ENCODE assay signal across 14 cellular contexts in the genomic region with DNA sequence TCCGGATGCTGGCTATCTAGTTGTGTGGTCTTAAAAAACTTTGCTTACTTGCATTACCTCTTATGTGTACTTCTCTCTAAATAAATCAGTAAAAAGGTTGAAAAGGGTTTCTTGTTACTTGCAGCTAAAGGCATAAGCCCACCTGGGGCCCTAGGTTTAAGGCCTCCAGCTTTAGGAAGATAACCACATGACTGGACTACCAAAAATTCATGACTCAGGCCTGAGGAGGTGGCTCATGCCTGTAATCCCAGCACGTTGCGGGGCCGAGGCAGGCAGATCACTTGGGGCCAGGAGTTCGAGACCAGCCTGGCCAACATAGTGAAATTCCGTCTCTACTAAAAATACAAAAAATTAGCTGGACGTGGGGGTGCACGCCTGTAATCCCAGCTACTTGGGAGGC.
A peak's percentile ranks its signal among the peaks of the same experiment; 100 is the strongest.
DNase-seq lines count a peak whose midpoint lies in the region; ATAC-seq and TF ChIP-seq lines count a peak whose summit lies in the region.
"Had no signal": no experiment of that assay in that cellular context is flagged by ENCODE, and none has a peak within 500 bp of the region (broad histone marks: within the 10 kb centered on the region; RNA-seq: fewer than 3 reads in every experiment).

No MANE protein-coding gene starts in this region.

- H3K27me3 ChIP-seq in HUES6 (ENCODE audit: control insufficient read depth, insufficient read depth, low read length) = no peaks in the 10 kb centered on the region
- H3K27me3 ChIP-seq in fibroblast of lung (ENCODE audit: control insufficient read depth, insufficient read depth, low read length) = no peaks in the 10 kb centered on the region
- H3K27me3 ChIP-seq: BLaER1 treated with 17β-estradiol and CSF1 and Interleukin-3, amounts not matched to agents 10 nM and 100 nM had no signal

- H3K27ac ChIP-seq in HUES6 (ENCODE audit: low read depth, low read length) = peak overlapping the region; percentile 49; the same call in 1 of the 2 replicates
- no peak overlapping the region for H3K27ac ChIP-seq in fibroblast of lung (ENCODE audit: insufficient read depth, low read length)
- H3K27ac ChIP-seq: BLaER1 treated with 17β-estradiol and CSF1 and Interleukin-3, amounts not matched to agents 10 nM and 100 nM had no signal

- H3K79me2 ChIP-seq in fibroblast of lung (ENCODE audit: control insufficient read depth, insufficient read depth, low read length) = no peaks in the 10 kb centered on the region

- H3K4me1 Mint-ChIP-seq in WTC11 = peaks cover 69% of the 10 kb centered on the region

- POLR2A ChIA-PET in WTC11 (lab: Charles Lee) = no interaction called here

- H3K4me2 ChIP-seq in fibroblast of lung (ENCODE audit: extremely low read depth, insufficient read depth, low read length) = no peak overlapping the region

- H2AFZ ChIP-seq in fibroblast of lung (ENCODE audit: low read length) = no peak overlapping the region

- H3K36me3 Mint-ChIP-seq in WTC11 = peaks cover 29% of the 10 kb centered on the region

- no peaks in the 10 kb centered on the region for H3K27me3 Mint-ChIP-seq in WTC11 (ENCODE audit: low read depth)

- peak overlapping the region; percentile 53 for H3K27ac Mint-ChIP-seq in WTC11

- no peaks in the 10 kb centered on the region for H3K9me3 Mint-ChIP-seq in WTC11

- ATAC-seq in WTC11 = no peak
- ATAC-seq: PC-3 had no signal

- CTCF ChIA-PET in WTC11 (lab: Charles Lee) = interaction anchor here (0.6 to 1.3 kb wide), 2 partner anchors 18 to 143 kb away, joined by 3 to 4 read pairs; no protein-coding TSS in a partner anchor

- H3K4me3 Mint-ChIP-seq in WTC11 = no peak overlapping the region

- peaks cover 33% of the 10 kb centered on the region for H3K36me3 ChIP-seq in HUES6 (ENCODE audit: control insufficient read depth, insufficient read depth, low read length)
- H3K36me3 ChIP-seq in fibroblast of lung (ENCODE audit: control insufficient read depth, insufficient read depth, low read length) = no peaks in the 10 kb centered on the region

- H4K20me1 ChIP-seq in fibroblast of lung (ENCODE audit: control insufficient read depth, extremely low read depth, insufficient read depth, low read length) = no peaks in the 10 kb centered on the region

- peaks cover 18% of the 10 kb centered on the region for H3K4me1 ChIP-seq in HUES6 (ENCODE audit: control insufficient read depth, insufficient read depth, low read length)
- no peaks in the 10 kb centered on the region for H3K4me1 ChIP-seq in fibroblast of lung (ENCODE audit: control insufficient read depth, extremely low read depth, insufficient read depth, low read length)

- H3K9ac ChIP-seq in HUES6 (ENCODE audit: low read length) (no peak overlapping the region), fibroblast of lung (ENCODE audit: insufficient read depth, low read length) (no peak overlapping the region)
- H3K9ac ChIP-seq: BLaER1 treated with 17β-estradiol and CSF1 and Interleukin-3, amounts not matched to agents 10 nM and 100 nM had no signal

- no peak for TF ChIP-seq CTCF in WTC11 (IDR thresholded peaks at IDR 0.05)
- TF ChIP-seq CTCF in fibroblast of lung (conservative IDR thresholded peaks at IDR 0.05 in 1 of 2, IDR thresholded peaks at IDR 0.05 in 1 of 2; ENCODE audit: low read depth in 1 of 2, low read length in 2 of 2) = no peak

- peak; percentile 8 for DNase-seq in EH (ENCODE audit: low read depth)
- DNase-seq in WTC11 (ENCODE audit: low spot score) = no peak
- DNase-seq in fibroblast of lung (ENCODE audit: low read depth in 2 of 2) = peak; percentile 41 to 67
- DNase-seq in cerebellum (ENCODE audit: low spot score) = no peak
- no peak for DNase-seq in NK-92 treated with Interleukin-12 subunit alpha and Interleukin-12 subunit beta, amount 100 ng/mL, for 24 hours (lab: John Stamatoyannopoulos, UW)
- no peak for DNase-seq in T1000 (lab: John Stamatoyannopoulos, UW)
- no peak for DNase-seq in NCI-H1092 treated with DMSO at 0.1 percent for 48 hours (lab: John Stamatoyannopoulos, UW)
- DNase-seq: NCI-H1930, NCI-H2171 treated with DMSO at 0.1 percent for 48 hours, NCI-H446 treated with DMSO at 0.1 percent for 48 hours, NCI-H774, PC-3 had no signal

- no peaks in the 10 kb centered on the region for H3K9me3 ChIP-seq in HUES6 (ENCODE audit: control insufficient read depth, insufficient read depth, low read depth, low read length)
- no peaks in the 10 kb centered on the region for H3K9me3 ChIP-seq in fibroblast of lung (ENCODE audit: control insufficient read depth, insufficient read depth, low read depth, low read length)

- H3K4me3 ChIP-seq in HUES6 (ENCODE audit: low read depth, low read length) (no peak overlapping the region), fibroblast of lung (replicated peaks in 1 of 4; ENCODE audit: control extremely low read depth in 1 of 4, insufficient read depth in 1 of 4, low read depth in 3 of 4, low read length in 4 of 4) (no peak overlapping the region)
- H3K4me3 ChIP-seq: BLaER1 treated with 17β-estradiol and CSF1 and Interleukin-3, amounts not matched to agents 10 nM and 100 nM had no signal

TF ChIP-seq in WTC11, 78 proteins besides CTCF, POLR2A, EP300 and RAD21 (continues in another document):
- TF ChIP-seq, protein P1, sequence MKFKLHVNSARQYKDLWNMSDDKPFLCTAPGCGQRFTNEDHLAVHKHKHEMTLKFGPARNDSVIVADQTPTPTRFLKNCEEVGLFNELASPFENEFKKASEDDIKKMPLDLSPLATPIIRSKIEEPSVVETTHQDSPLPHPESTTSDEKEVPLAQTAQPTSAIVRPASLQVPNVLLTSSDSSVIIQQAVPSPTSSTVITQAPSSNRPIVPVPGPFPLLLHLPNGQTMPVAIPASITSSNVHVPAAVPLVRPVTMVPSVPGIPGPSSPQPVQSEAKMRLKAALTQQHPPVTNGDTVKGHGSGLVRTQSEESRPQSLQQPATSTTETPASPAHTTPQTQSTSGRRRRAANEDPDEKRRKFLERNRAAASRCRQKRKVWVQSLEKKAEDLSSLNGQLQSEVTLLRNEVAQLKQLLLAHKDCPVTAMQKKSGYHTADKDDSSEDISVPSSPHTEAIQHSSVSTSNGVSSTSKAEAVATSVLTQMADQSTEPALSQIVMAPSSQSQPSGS (CRISPR knock-in tag; IDR thresholded peaks at IDR 0.05; ENCODE audit: borderline replicate concordance, low read depth) = no peak
- TF ChIP-seq, protein P2, sequence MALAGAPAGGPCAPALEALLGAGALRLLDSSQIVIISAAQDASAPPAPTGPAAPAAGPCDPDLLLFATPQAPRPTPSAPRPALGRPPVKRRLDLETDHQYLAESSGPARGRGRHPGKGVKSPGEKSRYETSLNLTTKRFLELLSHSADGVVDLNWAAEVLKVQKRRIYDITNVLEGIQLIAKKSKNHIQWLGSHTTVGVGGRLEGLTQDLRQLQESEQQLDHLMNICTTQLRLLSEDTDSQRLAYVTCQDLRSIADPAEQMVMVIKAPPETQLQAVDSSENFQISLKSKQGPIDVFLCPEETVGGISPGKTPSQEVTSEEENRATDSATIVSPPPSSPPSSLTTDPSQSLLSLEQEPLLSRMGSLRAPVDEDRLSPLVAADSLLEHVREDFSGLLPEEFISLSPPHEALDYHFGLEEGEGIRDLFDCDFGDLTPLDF (CRISPR knock-in tag; IDR thresholded peaks at IDR 0.05) = no peak
- TF ChIP-seq, protein P3, sequence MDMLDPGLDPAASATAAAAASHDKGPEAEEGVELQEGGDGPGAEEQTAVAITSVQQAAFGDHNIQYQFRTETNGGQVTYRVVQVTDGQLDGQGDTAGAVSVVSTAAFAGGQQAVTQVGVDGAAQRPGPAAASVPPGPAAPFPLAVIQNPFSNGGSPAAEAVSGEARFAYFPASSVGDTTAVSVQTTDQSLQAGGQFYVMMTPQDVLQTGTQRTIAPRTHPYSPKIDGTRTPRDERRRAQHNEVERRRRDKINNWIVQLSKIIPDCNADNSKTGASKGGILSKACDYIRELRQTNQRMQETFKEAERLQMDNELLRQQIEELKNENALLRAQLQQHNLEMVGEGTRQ (CRISPR knock-in tag; IDR thresholded peaks at IDR 0.05) = no peak
- TF ChIP-seq PRRX2 (CRISPR knock-in tag; IDR thresholded peaks at IDR 0.05) (no peak), ZNF232 (CRISPR knock-in tag; IDR thresholded peaks at IDR 0.05) (no peak), FOXK1 (CRISPR knock-in tag; IDR thresholded peaks at IDR 0.05) (no peak), IRF2 (CRISPR knock-in tag; IDR thresholded peaks at IDR 0.05; ENCODE audit: borderline replicate concordance, low read depth) (no peak), ZNF219 (CRISPR knock-in tag; IDR thresholded peaks at IDR 0.05; ENCODE audit: borderline replicate concordance) (no peak), JAZF1 (CRISPR knock-in tag; IDR thresholded peaks at IDR 0.05) (no peak)
- TF ChIP-seq, protein P4, sequence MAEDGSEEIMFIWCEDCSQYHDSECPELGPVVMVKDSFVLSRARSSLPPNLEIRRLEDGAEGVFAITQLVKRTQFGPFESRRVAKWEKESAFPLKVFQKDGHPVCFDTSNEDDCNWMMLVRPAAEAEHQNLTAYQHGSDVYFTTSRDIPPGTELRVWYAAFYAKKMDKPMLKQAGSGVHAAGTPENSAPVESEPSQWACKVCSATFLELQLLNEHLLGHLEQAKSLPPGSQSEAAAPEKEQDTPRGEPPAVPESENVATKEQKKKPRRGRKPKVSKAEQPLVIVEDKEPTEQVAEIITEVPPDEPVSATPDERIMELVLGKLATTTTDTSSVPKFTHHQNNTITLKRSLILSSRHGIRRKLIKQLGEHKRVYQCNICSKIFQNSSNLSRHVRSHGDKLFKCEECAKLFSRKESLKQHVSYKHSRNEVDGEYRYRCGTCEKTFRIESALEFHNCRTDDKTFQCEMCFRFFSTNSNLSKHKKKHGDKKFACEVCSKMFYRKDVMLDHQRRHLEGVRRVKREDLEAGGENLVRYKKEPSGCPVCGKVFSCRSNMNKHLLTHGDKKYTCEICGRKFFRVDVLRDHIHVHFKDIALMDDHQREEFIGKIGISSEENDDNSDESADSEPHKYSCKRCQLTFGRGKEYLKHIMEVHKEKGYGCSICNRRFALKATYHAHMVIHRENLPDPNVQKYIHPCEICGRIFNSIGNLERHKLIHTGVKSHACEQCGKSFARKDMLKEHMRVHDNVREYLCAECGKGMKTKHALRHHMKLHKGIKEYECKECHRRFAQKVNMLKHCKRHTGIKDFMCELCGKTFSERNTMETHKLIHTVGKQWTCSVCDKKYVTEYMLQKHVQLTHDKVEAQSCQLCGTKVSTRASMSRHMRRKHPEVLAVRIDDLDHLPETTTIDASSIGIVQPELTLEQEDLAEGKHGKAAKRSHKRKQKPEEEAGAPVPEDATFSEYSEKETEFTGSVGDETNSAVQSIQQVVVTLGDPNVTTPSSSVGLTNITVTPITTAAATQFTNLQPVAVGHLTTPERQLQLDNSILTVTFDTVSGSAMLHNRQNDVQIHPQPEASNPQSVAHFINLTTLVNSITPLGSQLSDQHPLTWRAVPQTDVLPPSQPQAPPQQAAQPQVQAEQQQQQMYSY (CRISPR knock-in tag; IDR thresholded peaks at IDR 0.05) = no peak
- TF ChIP-seq, protein P5, sequence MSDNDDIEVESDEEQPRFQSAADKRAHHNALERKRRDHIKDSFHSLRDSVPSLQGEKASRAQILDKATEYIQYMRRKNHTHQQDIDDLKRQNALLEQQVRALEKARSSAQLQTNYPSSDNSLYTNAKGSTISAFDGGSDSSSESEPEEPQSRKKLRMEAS (CRISPR knock-in tag; IDR thresholded peaks at IDR 0.05) = no peak

Comparison
In these comparisons a context has a peak if more than half of its experiments do, and no peak if none do; other contexts are left out.
1. DNase-seq: peak in EH (single experiment) and fibroblast of lung (2 of 2); none in WTC11 (single experiment), cerebellum (single experiment), NK-92 treated with Interleukin-12 subunit alpha and Interleukin-12 subunit beta, amount 100 ng/mL, for 24 hours (single experiment), T1000 (single experiment) and NCI-H1092 treated with DMSO at 0.1 percent for 48 hours (single experiment).